Comparison of ENCODE assay signal across 13 cellular contexts in genomic region chr12:95836185-95836609, GRCh38. TPM values are rescaled to one million over a fixed set of nuclear protein-coding genes. Genes with fewer than 3 reads are reported as not detected.
DNase-seq lines count a peak whose midpoint lies in the region; ATAC-seq, FAIRE-seq and TF ChIP-seq lines count a peak whose summit lies in the region.
"Had no signal": no experiment of that assay in that cellular context is flagged by ENCODE, and none has a peak within 500 bp of the region (broad histone marks: within the 10 kb centered on the region; RNA-seq: fewer than 3 reads in every experiment).

No MANE protein-coding gene starts in this region.

- H3K27me3 ChIP-seq in parathyroid adenoma (ENCODE audit: control insufficient read depth, insufficient read depth, low read length) = no peaks in the 10 kb centered on the region

- peaks cover 16% of the 10 kb centered on the region for H3K4me1 Mint-ChIP-seq in MCF 10A (ENCODE audit: insufficient read depth, unreplicated experiment)

- H3K36me3 Mint-ChIP-seq in MCF 10A (ENCODE audit: insufficient read depth, unreplicated experiment) = no peaks in the 10 kb centered on the region
- H3K36me3 Mint-ChIP-seq: naive thymus-derived CD4-positive, alpha-beta T cell had no signal

- POLR2A ChIA-PET in MCF 10A (lab: Yijun Ruan, JAX) = interaction anchor here (0.7 kb wide), 1 partner anchor 304 kb away, joined by 4 read pairs; no protein-coding TSS in a partner anchor

- no peak overlapping the region for H3K4me3 Mint-ChIP-seq in MCF 10A (ENCODE audit: unreplicated experiment)
- H3K4me3 Mint-ChIP-seq: naive thymus-derived CD4-positive, alpha-beta T cell; stimulated activated naive CD8-positive, alpha-beta T cell treated with anti-CD3 and anti-CD28 coated beads, Interleukin-15, Interleukin-2, amounts not matched to agents 100 ng/mL and 50 ng/mL, for 24 hours had no signal

- TF ChIP-seq CTCF in MCF 10A (IDR thresholded peaks at IDR 0.05; ENCODE audit: unreplicated experiment) (no peak), parathyroid adenoma (IDR thresholded peaks at IDR 0.05) (no peak)

- no peak overlapping the region for H3K9ac ChIP-seq in parathyroid adenoma

- no peak for TF ChIP-seq POLR2A in H54 (IDR thresholded peaks at IDR 0.05; ENCODE audit: low read depth, low read length)

- no peak overlapping the region for H3K27ac ChIP-seq in parathyroid adenoma
- H3K27ac ChIP-seq: coronary artery had no signal

- no peak for DNase-seq in H54 (ENCODE audit: insufficient read length, low spot score)
- peak; percentile 46 for DNase-seq in NCI-H2196 treated with DMSO at 0.1 percent for 48 hours (lab: John Stamatoyannopoulos, UW; ENCODE audit: unreplicated experiment)
- peak; percentile 42 for DNase-seq in MCF 10A (ENCODE audit: unreplicated experiment)
- DNase-seq in SKM-1 (lab: John Stamatoyannopoulos, UW; ENCODE audit: unreplicated experiment) = no peak
- DNase-seq in SIG-M5 (lab: John Stamatoyannopoulos, UW) = no peak
- DNase-seq in activated CD4-positive, alpha-beta T cell treated with anti-CD3 and anti-CD28 coated beads for 4 hours = no peak
- DNase-seq: naive thymus-derived CD4-positive, alpha-beta T cell; NCI-H526; T1000 had no signal

- H3K27ac Mint-ChIP-seq in MCF 10A (ENCODE audit: low read depth, unreplicated experiment) = no peak overlapping the region
- H3K27ac Mint-ChIP-seq: naive thymus-derived CD4-positive, alpha-beta T cell; stimulated activated naive CD8-positive, alpha-beta T cell treated with anti-CD3 and anti-CD28 coated beads, Interleukin-15, Interleukin-2, amounts not matched to agents 100 ng/mL and 50 ng/mL, for 24 hours had no signal

- CTCF ChIA-PET in MCF 10A (lab: Yijun Ruan, JAX) = no interaction called here

- no peaks in the 10 kb centered on the region for H3K79me2 ChIP-seq in parathyroid adenoma

- peak; percentile 33 for FAIRE-seq in H54 (lab: Jason Lieb, UNC)

- no peak for ATAC-seq in GM19351 (IDR thresholded peaks at IDR 0.05; ENCODE audit: unreplicated experiment)
- ATAC-seq: naive thymus-derived CD4-positive, alpha-beta T cell had no signal

- H3K9me3 ChIP-seq in parathyroid adenoma (ENCODE audit: control insufficient read depth, low read length) = no peaks in the 10 kb centered on the region

- H3K36me3 ChIP-seq in parathyroid adenoma (ENCODE audit: control insufficient read depth, insufficient read depth, low read length) = no peaks in the 10 kb centered on the region

- H3K4me1 ChIP-seq in parathyroid adenoma = no peaks in the 10 kb centered on the region

- BruUV-seq in MCF 10A (replicated peaks; lab: Mats Ljungman, UMichigan) = no TSS peak

- no peak overlapping the region for H3K4me2 ChIP-seq in parathyroid adenoma (ENCODE audit: low read length)

- peak overlapping the region; percentile 9 for H2AFZ ChIP-seq in parathyroid adenoma

- H3K4me3 ChIP-seq in parathyroid adenoma (ENCODE audit: low read depth, low read length) = no peak overlapping the region
- H3K4me3 ChIP-seq: coronary artery had no signal

- intact Hi-C loops in MCF 10A (cut with micrococcal nuclease) = no loop called here

- peaks cover 30% of the 10 kb centered on the region for H3K27me3 Mint-ChIP-seq in MCF 10A (ENCODE audit: insufficient read depth, unreplicated experiment)

- H3K9me3 Mint-ChIP-seq in MCF 10A (ENCODE audit: unreplicated experiment) = no peaks in the 10 kb centered on the region
- H3K9me3 Mint-ChIP-seq: naive thymus-derived CD4-positive, alpha-beta T cell; stimulated activated naive CD8-positive, alpha-beta T cell treated with anti-CD3 and anti-CD28 coated beads, Interleukin-15, Interleukin-2, amounts not matched to agents 100 ng/mL and 50 ng/mL, for 24 hours had no signal

RNA-seq across cellular contexts. Expression of gene SNRPF, which starts 22.6 kb away (rescaled TPM):
- total RNA-seq in MCF 10A (2022) = 45.0 and 46.9 TPM in 2 replicates

RNA-seq across cellular contexts. Expression of gene NTN4, which starts 45.6 kb away (rescaled TPM):
- total RNA-seq in MCF 10A (2022) = 53.0 and 96.4 TPM in 2 replicates

Comparison
In these comparisons a context has a peak if more than half of its experiments do, and no peak if none do; other contexts are left out.
1. DNase-seq: peak in NCI-H2196 treated with DMSO at 0.1 percent for 48 hours (single experiment) and MCF 10A (single experiment); none in H54 (single experiment), SKM-1 (single experiment), SIG-M5 (single experiment) and activated CD4-positive, alpha-beta T cell treated with anti-CD3 and anti-CD28 coated beads for 4 hours (0 of 2).